ENCODE assay signal across 8 cellular contexts in genomic region chr12:76348079-76348901, GRCh38. TPM values are rescaled to one million over a fixed set of nuclear protein-coding genes. Genes with fewer than 3 reads are reported as not detected.
DNase-seq lines count a peak whose midpoint lies in the region; ATAC-seq and TF ChIP-seq lines count a peak whose summit lies in the region.

TSS of gene BBS10 (minus strand) at chr12:76348415. CDS start at chr12:76348358, 57 bp downstream.

- no peaks in the 10 kb centered on the region for H3K9me3 ChIP-seq in RWPE2 (ENCODE audit: severe bottlenecking)
- no peaks in the 10 kb centered on the region for H3K9me3 ChIP-seq in stomach smooth muscle (ENCODE audit: control insufficient read depth in 2 of 2, low read length in 2 of 2)

- peaks cover 22% of the 10 kb centered on the region for H3K4me1 Mint-ChIP-seq in neural crest cell

- H3K27me3 ChIP-seq in RWPE2 (ENCODE audit: insufficient read depth, poor library complexity, severe bottlenecking) (no peaks in the 10 kb centered on the region), stomach smooth muscle (ENCODE audit: control insufficient read depth in 1 of 2, insufficient read depth in 2 of 2, low read length in 2 of 2) (no peaks in the 10 kb centered on the region)

- H3K4me3 Mint-ChIP-seq in neural crest cell, result peak within 1 kb of the TSS; percentile 99

- H3K4me1 ChIP-seq in RWPE2 (ENCODE audit: insufficient read depth, poor library complexity, severe bottlenecking), result peaks cover 19% of the 10 kb centered on the region
- H3K4me1 ChIP-seq in stomach smooth muscle (ENCODE audit: control insufficient read depth, insufficient read depth, low read length), result peaks cover 6% of the 10 kb centered on the region

- H3K4me3 ChIP-seq in RWPE2 (ENCODE audit: severe bottlenecking) (peak within 1 kb of the TSS; percentile 58), fibroblast of villous mesenchyme (ENCODE audit: low read depth, low read length) (peak within 1 kb of the TSS; percentile 83), stomach smooth muscle (ENCODE audit: low read length in 2 of 2) (peak within 1 kb of the TSS; percentile 55 to 95)

- H3K36me3 ChIP-seq in RWPE2 (ENCODE audit: low read depth) (peaks cover 9% of the 10 kb centered on the region), stomach smooth muscle (ENCODE audit: control insufficient read depth in 2 of 2, insufficient read depth in 2 of 2, low read length in 2 of 2) (no peaks in the 10 kb centered on the region)

- TF ChIP-seq CTCF in LNCAP (IDR thresholded peaks at IDR 0.05), result peak; percentile 65
- peak; percentile 34 for TF ChIP-seq CTCF in RWPE2 (IDR thresholded peaks at IDR 0.05; ENCODE audit: poor library complexity, severe bottlenecking)
- TF ChIP-seq CTCF in fibroblast of villous mesenchyme (IDR thresholded peaks at IDR 0.05; ENCODE audit: insufficient read depth, low read depth, low read length), result peak; percentile 49
- peak; percentile 58 for TF ChIP-seq CTCF in neural crest cell (conservative IDR thresholded peaks at IDR 0.05)

- H3K27ac ChIP-seq in RWPE2 (ENCODE audit: poor library complexity, severe bottlenecking) (peak within 1 kb of the TSS; percentile 63), stomach smooth muscle (ENCODE audit: low read length) (peak within 1 kb of the TSS; percentile 78)

- H3K9me3 Mint-ChIP-seq in neural crest cell, result no peaks in the 10 kb centered on the region

- peak within 1 kb of the TSS; percentile 85 for H3K27ac Mint-ChIP-seq in neural crest cell (ENCODE audit: unreplicated experiment)

- H3K9ac ChIP-seq in stomach smooth muscle (ENCODE audit: low read length in 2 of 2), result peak within 1 kb of the TSS; percentile 77 to 79

- peak; percentile 97 for ATAC-seq in RWPE2 (ENCODE audit: low read depth)

- H3K27me3 Mint-ChIP-seq in neural crest cell (ENCODE audit: low read depth), result no peaks in the 10 kb centered on the region

- DNase-seq in ELR (ENCODE audit: low read depth) (peak; percentile 95), GOT3 (lab: John Stamatoyannopoulos, UW) (peak; percentile 32), RWPE2 (ENCODE audit: low spot score) (peak; percentile 91), fibroblast of villous mesenchyme (ENCODE audit: low read depth) (peak; percentile 89), neural crest cell (ENCODE audit: low read depth, low spot score) (peak; percentile 78)
- DNase-seq in activated effector memory CD4-positive, alpha-beta T cell treated with anti-CD3 and anti-CD28 coated beads, Interleukin-2, amount 50 U/mL, for 16 hours, result peak; percentile 94

- no peaks in the 10 kb centered on the region for H3K36me3 Mint-ChIP-seq in neural crest cell (ENCODE audit: low read depth)

RNA-seq across cellular contexts. Expression of gene BBS10, which starts in this region (rescaled TPM):
- 5.2 and 13.8 TPM in 2 replicates for total RNA-seq in fibroblast of villous mesenchyme
- total RNA-seq in neural crest cell, result 11.4 and 11.6 TPM in 2 replicates

Comparison
In these comparisons a context has a peak if more than half of its experiments do, and no peak if none do; other contexts are left out.
1. Peak in every context shown above with its lines: DNase-seq, ATAC-seq, H3K4me3 ChIP-seq and H3K27ac ChIP-seq.
2. DNase-seq: peak in every context shown above with its lines; median percentile 95 in ELR; 94 in activated effector memory CD4-positive, alpha-beta T cell treated with anti-CD3 and anti-CD28 coated beads, Interleukin-2, amount 50 U/mL, for 16 hours; 91 in RWPE2; 89 in fibroblast of villous mesenchyme; 78 in neural crest cell; 32 in GOT3.